12 cellular contexts compared by ENCODE assay signal in genomic region chr5:124921694-124922093, GRCh38.
DNase-seq lines count a peak whose midpoint lies in the region; ATAC-seq and TF ChIP-seq lines count a peak whose summit lies in the region.
"Had no signal": no experiment of that assay in that cellular context is flagged by ENCODE, and none has a peak within 500 bp of the region (broad histone marks: within the 10 kb centered on the region; RNA-seq: fewer than 3 reads in every experiment).

No MANE protein-coding gene starts in this region.

- no peaks in the 10 kb centered on the region for H3K36me3 ChIP-seq in breast epithelium
- H3K36me3 ChIP-seq: tibial nerve had no signal

- no peak overlapping the region for H3K27ac Mint-ChIP-seq in T-helper 17 cell
- H3K27ac Mint-ChIP-seq: IgD-negative memory B cell, T-cell had no signal

- H3K4me1 ChIP-seq in breast epithelium = no peaks in the 10 kb centered on the region

- no peaks in the 10 kb centered on the region for H3K27me3 Mint-ChIP-seq in T-helper 17 cell
- H3K27me3 Mint-ChIP-seq: IgD-negative memory B cell, T-cell had no signal

- H3K27me3 ChIP-seq in breast epithelium = no peaks in the 10 kb centered on the region
- H3K27me3 ChIP-seq: tibial nerve had no signal

- H3K27ac ChIP-seq in breast epithelium = no peak overlapping the region

- peak; percentile 15 for ATAC-seq in GM18858 (IDR thresholded peaks at IDR 0.05; ENCODE audit: unreplicated experiment)
- ATAC-seq in GM21737 (IDR thresholded peaks at IDR 0.05; ENCODE audit: unreplicated experiment) = peak; percentile 32
- peak; percentile 29 for ATAC-seq in HG03354 (IDR thresholded peaks at IDR 0.05; ENCODE audit: poor library complexity, severe bottlenecking, unreplicated experiment)
- ATAC-seq in T-helper 17 cell = no peak
- ATAC-seq: T-cell had no signal

- no peak overlapping the region for H3K4me3 ChIP-seq in breast epithelium
- H3K4me3 ChIP-seq: tibial nerve had no signal

- peak; percentile 50 for DNase-seq in globus pallidus (ENCODE audit: low spot score)
- no peak for DNase-seq in breast epithelium (ENCODE audit: low spot score in 2 of 2)
- no peak for DNase-seq in T-helper 17 cell
- no peak for DNase-seq in NK-92 treated with Interleukin-12 subunit alpha and Interleukin-12 subunit beta, amount 100 ng/mL, for 24 hours (lab: John Stamatoyannopoulos, UW)
- DNase-seq in CD1c-positive myeloid dendritic cell (ENCODE audit: extremely low spot score) = no peak
- DNase-seq: kidney glomerular epithelial cell, T-cell had no signal

- no peaks in the 10 kb centered on the region for H3K9me3 ChIP-seq in breast epithelium
- H3K9me3 ChIP-seq in T-helper 17 cell (ENCODE audit: control insufficient read depth, low read length, poor library complexity, severe bottlenecking) = no peaks in the 10 kb centered on the region
- H3K9me3 ChIP-seq: tibial nerve had no signal

- TF ChIP-seq POLR2A in breast epithelium (IDR thresholded peaks at IDR 0.05) = no peak

- no peak for TF ChIP-seq CTCF in breast epithelium (IDR thresholded peaks at IDR 0.05)

- no peaks in the 10 kb centered on the region for H3K36me3 Mint-ChIP-seq in T-helper 17 cell (ENCODE audit: low read depth)
- H3K36me3 Mint-ChIP-seq: T-cell had no signal

- intact Hi-C loops in breast epithelium (cut with DNase I; ENCODE audit: low total_unique reads) = no loop called here

- no peak overlapping the region for H3K4me3 Mint-ChIP-seq in T-helper 17 cell
- H3K4me3 Mint-ChIP-seq: IgD-negative memory B cell, T-cell had no signal

- no peaks in the 10 kb centered on the region for H3K4me1 Mint-ChIP-seq in T-helper 17 cell
- H3K4me1 Mint-ChIP-seq: T-cell had no signal
